1 cellular context compared by ENCODE assay signal in genomic region chr2:54558188-54558975, GRCh38.
TF ChIP-seq lines count a peak whose summit lies in the region.

No MANE protein-coding gene starts in this region.

TF ChIP-seq in HepG2, 621 proteins besides CTCF, POLR2A, EP300 and RAD21 (continued from another document and continues in another):
- TF ChIP-seq ZNF646 (CRISPR knock-in tag; IDR thresholded peaks at IDR 0.05) (no peak), ATF5 (CRISPR knock-in tag; IDR thresholded peaks at IDR 0.05; ENCODE audit: low read depth) (no peak), ZC3H13 (CRISPR knock-in tag; IDR thresholded peaks at IDR 0.05) (no peak), MXI1 (IDR thresholded peaks at IDR 0.05; ENCODE audit: borderline replicate concordance, low read depth, low read length) (no peak; the same call in 2 of the 3 replicates), POGK (CRISPR knock-in tag; conservative IDR thresholded peaks at IDR 0.05) (no peak), ZNF652 (CRISPR knock-in tag; IDR thresholded peaks at IDR 0.05; ENCODE audit: borderline replicate concordance, low read depth) (no peak), YY1 (IDR thresholded peaks at IDR 0.05; ENCODE audit: insufficient read depth, insufficient replicate concordance, low read depth, low read length) (no peak), PHF8 (CRISPR knock-in tag; IDR thresholded peaks at IDR 0.05) (peak; percentile 48), ZNF816 (CRISPR knock-in tag; IDR thresholded peaks at IDR 0.05; ENCODE audit: borderline replicate concordance) (0 out of 2 replicates have a peak, but pooled peaks have one; percentile 23), ARHGAP35 (CRISPR knock-in tag; IDR thresholded peaks at IDR 0.05; ENCODE audit: borderline replicate concordance) (peak; percentile 55; the same call in 1 of the 2 replicates), ZSCAN31 (CRISPR knock-in tag; IDR thresholded peaks at IDR 0.05; ENCODE audit: low read depth) (no peak), ZSCAN5A (CRISPR knock-in tag; IDR thresholded peaks at IDR 0.05; ENCODE audit: borderline replicate concordance) (no peak), KDM2A (CRISPR knock-in tag; IDR thresholded peaks at IDR 0.05; ENCODE audit: borderline replicate concordance, low read depth) (peak; percentile 79; the same call in 1 of the 2 replicates), REST (IDR thresholded peaks at IDR 0.05; ENCODE audit: borderline replicate concordance in 1 of 2, low read depth in 1 of 2, low read length in 2 of 2) (no peak; a peak in 1 of 4 replicates), SNAPC5 (CRISPR knock-in tag; IDR thresholded peaks at IDR 0.05; ENCODE audit: borderline replicate concordance) (no peak), TRAFD1 (CRISPR knock-in tag; IDR thresholded peaks at IDR 0.05; ENCODE audit: borderline replicate concordance) (no peak), ZNF782 (CRISPR knock-in tag; IDR thresholded peaks at IDR 0.05; ENCODE audit: borderline replicate concordance) (no peak; the same call in 1 of the 2 replicates), ZBTB44 (CRISPR knock-in tag; IDR thresholded peaks at IDR 0.05) (no peak; the same call in 1 of the 2 replicates), ZSCAN30 (CRISPR knock-in tag; IDR thresholded peaks at IDR 0.05) (peak; percentile 60; the same call in 1 of the 2 replicates), NFKB2 (CRISPR knock-in tag; IDR thresholded peaks at IDR 0.05; ENCODE audit: borderline replicate concordance) (peak; percentile 71; the same call in 1 of the 2 replicates), TCF7 (IDR thresholded peaks at IDR 0.05; ENCODE audit: low read depth) (no peak), MED1 (CRISPR knock-in tag; IDR thresholded peaks at IDR 0.05) (peak; percentile 42; the same call in 1 of the 2 replicates), ZNF83 (CRISPR knock-in tag; IDR thresholded peaks at IDR 0.05; ENCODE audit: borderline replicate concordance) (no peak), GFI1 (CRISPR knock-in tag; IDR thresholded peaks at IDR 0.05; ENCODE audit: borderline replicate concordance) (no peak), ZNF569 (CRISPR knock-in tag; IDR thresholded peaks at IDR 0.05; ENCODE audit: borderline replicate concordance) (no peak), ZNF414 (CRISPR knock-in tag; IDR thresholded peaks at IDR 0.05) (peak; percentile 92), CSRNP1 (CRISPR knock-in tag; IDR thresholded peaks at IDR 0.05) (no peak), JDP2 (CRISPR knock-in tag; IDR thresholded peaks at IDR 0.05; ENCODE audit: borderline replicate concordance) (no peak), TEAD2 (CRISPR knock-in tag; IDR thresholded peaks at IDR 0.05) (no peak), ETV6 (CRISPR knock-in tag; conservative IDR thresholded peaks at IDR 0.05) (no peak), FOXO1 (CRISPR knock-in tag; IDR thresholded peaks at IDR 0.05) (peak; percentile 48; the same call in 1 of the 2 replicates), ZNF124 (CRISPR knock-in tag; IDR thresholded peaks at IDR 0.05) (no peak), ZNF263 (CRISPR knock-in tag; IDR thresholded peaks at IDR 0.05) (no peak), RARA (CRISPR knock-in tag; IDR thresholded peaks at IDR 0.05) (no peak), ZNF343 (CRISPR knock-in tag; IDR thresholded peaks at IDR 0.05) (no peak), ZSCAN9 (CRISPR knock-in tag; IDR thresholded peaks at IDR 0.05; ENCODE audit: borderline replicate concordance) (no peak; the same call in 1 of the 2 replicates), TEF (CRISPR knock-in tag; IDR thresholded peaks at IDR 0.05) (0 out of 2 replicates have a peak, but pooled peaks have one; percentile 47), TOPORS (CRISPR knock-in tag; IDR thresholded peaks at IDR 0.05) (no peak)
